Comparison of ENCODE assay signal across 23 cellular contexts in the genomic region with DNA sequence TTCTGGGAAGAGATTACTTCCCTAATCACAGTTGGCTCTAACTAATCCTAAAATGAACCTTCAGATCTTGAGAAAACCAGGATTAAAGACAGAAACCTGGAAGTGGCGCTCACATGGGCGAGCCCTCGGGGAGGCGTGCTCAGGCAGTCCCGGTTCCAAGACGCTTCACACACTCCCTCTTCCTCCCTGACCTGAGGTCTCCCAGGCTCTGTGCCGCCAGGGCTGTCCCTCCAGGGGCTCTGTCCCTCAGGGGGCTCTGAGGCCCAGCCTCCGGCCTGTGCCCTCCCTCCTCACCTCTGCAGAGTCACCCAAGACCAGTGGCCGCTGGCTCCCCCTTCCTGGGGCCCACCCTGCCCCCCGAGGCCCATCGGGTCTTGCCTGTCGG.
"Had no signal": no experiment of that assay in that cellular context is flagged by ENCODE, and none has a peak within 500 bp of the region (broad histone marks: within the 10 kb centered on the region; RNA-seq: fewer than 3 reads in every experiment).

No MANE protein-coding gene starts in this region.

- DNase-seq: activated B cell treated with CpG ODN at 0.5 μM for 24 hours; activated CD4-positive, alpha-beta memory T cell treated with anti-CD3 and anti-CD28 coated beads for 36 hours; activated CD4-positive, alpha-beta T cell treated with anti-CD3 and anti-CD28 coated beads for 48 hours; activated effector memory CD4-positive, alpha-beta T cell treated with anti-CD3 and anti-CD28 coated beads, Interleukin-2, amount 50 U/mL, for 16 hours; activated naive CD4-positive, alpha-beta T cell treated with anti-CD3 and anti-CD28 coated beads, Interleukin-2, amount 10 ng/mL, durations not matched to agents 7 days and 5 days; amygdala; cerebellar nuclear complex; endodermal cell; foreskin keratinocyte; immature natural killer cell; kidney glomerular epithelial cell; left ventricle myocardium inferior; naive thymus-derived CD8-positive, alpha-beta T cell; retina; stimulated activated CD4-positive, alpha-beta T cell treated with anti-CD3 and anti-CD28 coated beads, Interleukin-4, amount 100 ng/mL, for 24 hours; stimulated activated naive CD8-positive, alpha-beta T cell treated with anti-CD3 and anti-CD28 coated beads, Interleukin-15, Interleukin-2, amounts not matched to agents 100 U/mL and 50 U/mL, for 24 hours; substantia nigra; T-helper 9 cell; thyroid gland had no signal

- H3K4me1 Mint-ChIP-seq: activated naive CD4-positive, alpha-beta T cell treated with anti-CD3 and anti-CD28 coated beads, Interleukin-2, amount 10 ng/mL, durations not matched to agents 7 days and 5 days; immature natural killer cell; naive thymus-derived CD8-positive, alpha-beta T cell had no signal

- H3K27ac Mint-ChIP-seq: activated CD4-positive, alpha-beta memory T cell treated with anti-CD3 and anti-CD28 coated beads for 36 hours; activated naive CD4-positive, alpha-beta T cell treated with anti-CD3 and anti-CD28 coated beads, Interleukin-2, amount 10 ng/mL, durations not matched to agents 7 days and 5 days; endodermal cell; immature natural killer cell; naive thymus-derived CD8-positive, alpha-beta T cell; neural progenitor cell; progenitor cell of endocrine pancreas had no signal

- H3K4me3 Mint-ChIP-seq: activated B cell treated with CpG ODN at 0.5 μM for 24 hours; activated CD4-positive, alpha-beta memory T cell treated with anti-CD3 and anti-CD28 coated beads for 36 hours; activated naive CD4-positive, alpha-beta T cell treated with anti-CD3 and anti-CD28 coated beads, Interleukin-2, amount 10 ng/mL, durations not matched to agents 7 days and 5 days; endodermal cell; immature natural killer cell; naive thymus-derived CD8-positive, alpha-beta T cell had no signal

- H3K27ac ChIP-seq: coronary artery, epithelial cell of prostate, foreskin keratinocyte, left ventricle myocardium inferior, neural progenitor cell, thyroid gland had no signal

- H3K9me3 Mint-ChIP-seq: activated B cell treated with CpG ODN at 0.5 μM for 24 hours; activated CD4-positive, alpha-beta memory T cell treated with anti-CD3 and anti-CD28 coated beads for 36 hours; activated naive CD4-positive, alpha-beta T cell treated with anti-CD3 and anti-CD28 coated beads, Interleukin-2, amount 10 ng/mL, durations not matched to agents 7 days and 5 days; endodermal cell; immature natural killer cell; neural progenitor cell had no signal

- H3K36me3 Mint-ChIP-seq: activated CD4-positive, alpha-beta memory T cell treated with anti-CD3 and anti-CD28 coated beads for 36 hours; activated naive CD4-positive, alpha-beta T cell treated with anti-CD3 and anti-CD28 coated beads, Interleukin-2, amount 10 ng/mL, durations not matched to agents 7 days and 5 days; immature natural killer cell; naive thymus-derived CD8-positive, alpha-beta T cell; neural progenitor cell had no signal

- ATAC-seq: naive thymus-derived CD8-positive, alpha-beta T cell; stimulated activated naive CD8-positive, alpha-beta T cell treated with anti-CD3 and anti-CD28 coated beads, Interleukin-15, Interleukin-2, amounts not matched to agents 100 U/mL and 50 U/mL, for 24 hours had no signal
